Comparison of ENCODE assay signal across 16 cellular contexts in genomic region chr20:44584103-44584690, GRCh38. TPM values are rescaled to one million over a fixed set of nuclear protein-coding genes. Genes with fewer than 3 reads are reported as not detected.
DNase-seq lines count a peak whose midpoint lies in the region; ATAC-seq and TF ChIP-seq lines count a peak whose summit lies in the region.
"Had no signal": no experiment of that assay in that cellular context is flagged by ENCODE, and none has a peak within 500 bp of the region (broad histone marks: within the 10 kb centered on the region; RNA-seq: fewer than 3 reads in every experiment).

No MANE protein-coding gene starts in this region.

- peaks cover 19% of the 10 kb centered on the region for H3K4me1 Mint-ChIP-seq in activated CD4-positive, alpha-beta memory T cell treated with anti-CD3 and anti-CD28 coated beads, Interleukin-2, amount 10 ng/mL, durations not matched to agents 7 days and 5 days

- H3K9me3 ChIP-seq in SK-N-MC (ENCODE audit: low read depth, low read length) (no peaks in the 10 kb centered on the region), lower lobe of right lung (no peaks in the 10 kb centered on the region), suprapubic skin (no peaks in the 10 kb centered on the region)

- no peak overlapping the region for H3K27ac Mint-ChIP-seq in activated CD4-positive, alpha-beta memory T cell treated with anti-CD3 and anti-CD28 coated beads, Interleukin-2, amount 10 ng/mL, durations not matched to agents 7 days and 5 days
- H3K27ac Mint-ChIP-seq: activated CD8-positive, alpha-beta T cell treated with anti-CD3 and anti-CD28 coated beads for 36 hours; activated naive CD4-positive, alpha-beta T cell treated with anti-CD3 and anti-CD28 coated beads for 36 hours; T-helper 1 cell treated with Interleukin-12 subunit alpha and Interleukin-12 subunit beta and Interleukin-4 antibody, amounts not matched to agents 30 μg/mL and 1 μg/mL, for 36 hours had no signal

- H3K4me3 Mint-ChIP-seq in activated CD4-positive, alpha-beta memory T cell treated with anti-CD3 and anti-CD28 coated beads, Interleukin-2, amount 10 ng/mL, durations not matched to agents 7 days and 5 days, result no peak overlapping the region
- H3K4me3 Mint-ChIP-seq: activated CD8-positive, alpha-beta T cell treated with anti-CD3 and anti-CD28 coated beads for 36 hours; activated naive CD4-positive, alpha-beta T cell treated with anti-CD3 and anti-CD28 coated beads for 36 hours; T-helper 1 cell treated with Interleukin-12 subunit alpha and Interleukin-12 subunit beta and Interleukin-4 antibody, amounts not matched to agents 30 μg/mL and 1 μg/mL, for 36 hours had no signal

- H3K36me3 ChIP-seq in SK-N-MC (ENCODE audit: insufficient read depth, low read length), result no peaks in the 10 kb centered on the region
- no peaks in the 10 kb centered on the region for H3K36me3 ChIP-seq in lower lobe of right lung
- no peaks in the 10 kb centered on the region for H3K36me3 ChIP-seq in suprapubic skin

- no peaks in the 10 kb centered on the region for H3K36me3 Mint-ChIP-seq in activated CD4-positive, alpha-beta memory T cell treated with anti-CD3 and anti-CD28 coated beads, Interleukin-2, amount 10 ng/mL, durations not matched to agents 7 days and 5 days (ENCODE audit: low read depth)

- POLR2A ChIA-PET in activated CD4-positive, alpha-beta memory T cell treated with anti-CD3 and anti-CD28 coated beads, Interleukin-2, amount 10 ng/mL, durations not matched to agents 7 days and 5 days (lab: Charles Lee), result no interaction called here

- no peaks in the 10 kb centered on the region for H3K27me3 Mint-ChIP-seq in activated CD4-positive, alpha-beta memory T cell treated with anti-CD3 and anti-CD28 coated beads, Interleukin-2, amount 10 ng/mL, durations not matched to agents 7 days and 5 days
- H3K27me3 Mint-ChIP-seq: activated CD8-positive, alpha-beta T cell treated with anti-CD3 and anti-CD28 coated beads for 36 hours had no signal

- intact Hi-C loops in lower lobe of right lung (cut with DNase I), result loop anchor here (10.0 kb wide), 1 partner anchor 59 kb away; the partner anchor contains the start of gene SERINC3

- DNase-seq in GM12865 (ENCODE audit: low read depth) (no peak), SK-N-MC (ENCODE audit: low read depth, low spot score) (no peak), lower lobe of right lung (no peak), suprapubic skin (ENCODE audit: low spot score in 2 of 2) (no peak), SK-N-DZ (ENCODE audit: low spot score) (no peak)
- no peak for DNase-seq in activated CD4-positive, alpha-beta memory T cell treated with anti-CD3 and anti-CD28 coated beads, Interleukin-2, amount 10 ng/mL, durations not matched to agents 7 days and 5 days
- DNase-seq: activated CD8-positive, alpha-beta T cell treated with anti-CD3 and anti-CD28 coated beads for 36 hours; activated naive CD4-positive, alpha-beta T cell treated with anti-CD3 and anti-CD28 coated beads for 36 hours; Calu3; cortex of kidney; H7; NCI-H1930; NK-92 treated with Interleukin-12 subunit alpha and Interleukin-12 subunit beta, amount 100 ng/mL, for 24 hours had no signal

- no peak for TF ChIP-seq EP300 in suprapubic skin (IDR thresholded peaks at IDR 0.05)

- peaks cover 57% of the 10 kb centered on the region for H3K4me1 ChIP-seq in lower lobe of right lung
- peaks cover 32% of the 10 kb centered on the region for H3K4me1 ChIP-seq in suprapubic skin

- H3K4me3 ChIP-seq in GM12865 (ENCODE audit: low read depth, low read length), result peak overlapping the region; percentile 43; the same call in 1 of the 2 replicates
- peak overlapping the region; percentile 79 for H3K4me3 ChIP-seq in SK-N-MC
- peak overlapping the region; percentile 53 for H3K4me3 ChIP-seq in lower lobe of right lung
- peak overlapping the region; percentile 36 for H3K4me3 ChIP-seq in suprapubic skin

- no peak for ATAC-seq in lower lobe of right lung
- no peak for ATAC-seq in GM21717 (IDR thresholded peaks at IDR 0.05; ENCODE audit: unreplicated experiment)
- ATAC-seq: activated CD8-positive, alpha-beta T cell treated with anti-CD3 and anti-CD28 coated beads for 36 hours; sciatic nerve had no signal

- WGBS in suprapubic skin, result 87% methylated on average over 4 of the region's 4 CpGs

- H3K9ac ChIP-seq in SK-N-MC (ENCODE audit: insufficient read length), result no peak overlapping the region

- no peaks in the 10 kb centered on the region for H3K9me3 Mint-ChIP-seq in activated CD4-positive, alpha-beta memory T cell treated with anti-CD3 and anti-CD28 coated beads, Interleukin-2, amount 10 ng/mL, durations not matched to agents 7 days and 5 days
- H3K9me3 Mint-ChIP-seq: activated CD8-positive, alpha-beta T cell treated with anti-CD3 and anti-CD28 coated beads for 36 hours; activated naive CD4-positive, alpha-beta T cell treated with anti-CD3 and anti-CD28 coated beads for 36 hours; T-helper 1 cell treated with Interleukin-12 subunit alpha and Interleukin-12 subunit beta and Interleukin-4 antibody, amounts not matched to agents 30 μg/mL and 1 μg/mL, for 36 hours had no signal

- peak overlapping the region; percentile 90; the same call in 1 of the 2 replicates for H3K27ac ChIP-seq in SK-N-MC
- no peak overlapping the region for H3K27ac ChIP-seq in lower lobe of right lung
- no peak overlapping the region for H3K27ac ChIP-seq in suprapubic skin

- no peak for TF ChIP-seq POLR2A in suprapubic skin (IDR thresholded peaks at IDR 0.05)

- H3K27me3 ChIP-seq in lower lobe of right lung (ENCODE audit: low read depth), result no peaks in the 10 kb centered on the region
- no peaks in the 10 kb centered on the region for H3K27me3 ChIP-seq in suprapubic skin

- CTCF ChIA-PET in activated CD4-positive, alpha-beta memory T cell treated with anti-CD3 and anti-CD28 coated beads, Interleukin-2, amount 10 ng/mL, durations not matched to agents 7 days and 5 days (lab: Charles Lee), result no interaction called here

- no peak for TF ChIP-seq CTCF in GM12865 (IDR thresholded peaks at IDR 0.05; ENCODE audit: insufficient read depth, low read depth, low read length, missing control alignments)
- no peak for TF ChIP-seq CTCF in lower lobe of right lung (IDR thresholded peaks at IDR 0.05)
- TF ChIP-seq CTCF in suprapubic skin (IDR thresholded peaks at IDR 0.05), result no peak

RNA-seq across cellular contexts. Expression of gene PKIG, which starts 1.8 kb away (rescaled TPM):
- total RNA-seq in lower lobe of right lung (61.6 TPM), suprapubic skin (10 to 100 TPM; 17.2 to 40.8 (median 32.0) TPM)
- 1 to 10 TPM; 1.1 to 1.6 TPM for total RNA-seq in activated CD4-positive, alpha-beta memory T cell treated with anti-CD3 and anti-CD28 coated beads, Interleukin-2, amount 10 ng/mL, durations not matched to agents 7 days and 5 days
- 42.9 and 46.8 TPM in 2 replicates for polyA plus RNA-seq in SK-N-DZ (2014; cell fraction: cytosol; rRNA removed)
- 21.9 and 23.0 TPM in 2 replicates for polyA plus RNA-seq in SK-N-DZ (2014; cell fraction: nucleus; rRNA removed)

Comparison
In these comparisons a context has a peak if more than half of its experiments do, and no peak if none do; other contexts are left out.
1. RNA of gene PKIG, which starts 1.8 kb away (total RNA-seq): 61.6 TPM in lower lobe of right lung (single experiment) and 17.2 to 40.8 TPM in suprapubic skin; 1.1 to 1.6 TPM in activated CD4-positive, alpha-beta memory T cell treated with anti-CD3 and anti-CD28 coated beads, Interleukin-2, amount 10 ng/mL, durations not matched to agents 7 days and 5 days; every median in the first group is over 4 times any median in the second.
2. Peak in every context shown above with its lines, with median percentiles within 50 percentile points of each other: H3K4me3 ChIP-seq.